Comparison of ENCODE assay signal across 25 cellular contexts in genomic region chr10:12438914-12439692, GRCh38.
"Had no signal": no experiment of that assay in that cellular context is flagged by ENCODE, and none has a peak within 500 bp of the region (broad histone marks: within the 10 kb centered on the region; RNA-seq: fewer than 3 reads in every experiment).

No MANE protein-coding gene starts in this region.

- ATAC-seq: activated CD4-positive, alpha-beta T cell treated with anti-CD3 and anti-CD28 coated beads for 36 hours; activated CD8-positive, alpha-beta memory T cell treated with anti-CD3 and anti-CD28 coated beads, Interleukin-2, amount 10 ng/mL, durations not matched to agents 7 days and 5 days; activated CD8-positive, alpha-beta T cell treated with anti-CD3 and anti-CD28 coated beads, Interleukin-2, amount 10 ng/mL, durations not matched to agents 7 days and 5 days; body of pancreas; effector memory CD8-positive, alpha-beta T cell; gastroesophageal sphincter; natural killer cell; stimulated activated memory B cell treated with anti-CD40 and anti-IgM and Interleukin-4, amounts not matched to agents 10 μg/mL and 1 μg/mL and 100 μg/mL, for 72 hours had no signal

- H3K27me3 Mint-ChIP-seq: activated CD4-positive, alpha-beta T cell treated with anti-CD3 and anti-CD28 coated beads for 36 hours; activated CD8-positive, alpha-beta memory T cell treated with anti-CD3 and anti-CD28 coated beads, Interleukin-2, amount 10 ng/mL, durations not matched to agents 7 days and 5 days; effector memory CD8-positive, alpha-beta T cell; stimulated activated memory B cell treated with anti-CD40 and anti-IgM and Interleukin-4, amounts not matched to agents 10 μg/mL and 1 μg/mL and 100 μg/mL, for 72 hours had no signal

- H3K36me3 ChIP-seq: cardiac muscle cell, gastroesophageal sphincter, right lobe of liver, suprapubic skin, tibial artery had no signal

- H3K36me3 Mint-ChIP-seq: mesothelial cell of epicardium had no signal

- H3K4me1 ChIP-seq: right lobe of liver, suprapubic skin had no signal

- H3K27ac Mint-ChIP-seq: activated CD4-positive, alpha-beta T cell treated with anti-CD3 and anti-CD28 coated beads for 36 hours; activated CD8-positive, alpha-beta memory T cell treated with anti-CD3 and anti-CD28 coated beads, Interleukin-2, amount 10 ng/mL, durations not matched to agents 7 days and 5 days; activated CD8-positive, alpha-beta T cell treated with anti-CD3 and anti-CD28 coated beads, Interleukin-2, amount 10 ng/mL, durations not matched to agents 7 days and 5 days; mesothelial cell of epicardium; stimulated activated memory B cell treated with anti-CD40 and anti-IgM and Interleukin-4, amounts not matched to agents 10 μg/mL and 1 μg/mL and 100 μg/mL, for 72 hours had no signal

- H3K27ac ChIP-seq: body of pancreas, cardiac muscle cell, gastroesophageal sphincter, hepatocyte, right lobe of liver, suprapubic skin, tibial artery had no signal

- H3K4me3 ChIP-seq: body of pancreas, cardiac muscle cell, gastroesophageal sphincter, hepatocyte, right lobe of liver, suprapubic skin, tibial artery had no signal

- DNase-seq: activated CD4-positive, CD25-positive, alpha-beta regulatory T cell; activated CD8-positive, alpha-beta memory T cell treated with anti-CD3 and anti-CD28 coated beads, Interleukin-2, amount 10 ng/mL, durations not matched to agents 7 days and 5 days; activated CD8-positive, alpha-beta T cell treated with anti-CD3 and anti-CD28 coated beads, Interleukin-2, amount 10 ng/mL, durations not matched to agents 7 days and 5 days; activated naive CD4-positive, alpha-beta T cell; activated T-cell treated with anti-CD3 and anti-CD28 coated beads, Interleukin-2, amount 50 U/mL, for 48 hours; anterior cingulate cortex; body of pancreas; cerebellar nuclear complex; cortex of kidney; effector memory CD8-positive, alpha-beta T cell; erythroblast; islet precursor cell; mammary epithelial cell; natural killer cell; right lobe of liver; stimulated activated CD4-positive, alpha-beta T cell treated with anti-CD3 and anti-CD28 coated beads, Interleukin-12 subunit alpha, Interleukin-12 subunit beta, amount 100 ng/mL, for 4 hours; stimulated activated CD4-positive, alpha-beta T cell treated with anti-CD3 and anti-CD28 coated beads, Interleukin-4, amount 100 ng/mL, for 1 hour; tibial artery had no signal

- H3K9me3 Mint-ChIP-seq: effector memory CD8-positive, alpha-beta T cell had no signal

- H3K27me3 ChIP-seq: body of pancreas, cardiac muscle cell, gastroesophageal sphincter, hepatocyte, right lobe of liver, suprapubic skin, tibial artery had no signal

- H3K4me3 Mint-ChIP-seq: activated CD4-positive, alpha-beta T cell treated with anti-CD3 and anti-CD28 coated beads for 36 hours; activated CD8-positive, alpha-beta memory T cell treated with anti-CD3 and anti-CD28 coated beads, Interleukin-2, amount 10 ng/mL, durations not matched to agents 7 days and 5 days; activated CD8-positive, alpha-beta T cell treated with anti-CD3 and anti-CD28 coated beads, Interleukin-2, amount 10 ng/mL, durations not matched to agents 7 days and 5 days; effector memory CD8-positive, alpha-beta T cell; mesothelial cell of epicardium; natural killer cell; stimulated activated memory B cell treated with anti-CD40 and anti-IgM and Interleukin-4, amounts not matched to agents 10 μg/mL and 1 μg/mL and 100 μg/mL, for 72 hours had no signal

- H3K4me1 Mint-ChIP-seq: activated CD8-positive, alpha-beta memory T cell treated with anti-CD3 and anti-CD28 coated beads, Interleukin-2, amount 10 ng/mL, durations not matched to agents 7 days and 5 days; mesothelial cell of epicardium had no signal

- H3K9me3 ChIP-seq: body of pancreas, gastroesophageal sphincter, right lobe of liver, suprapubic skin, tibial artery had no signal
